ENCODE assay signal across 26 cellular contexts in the genomic region with DNA sequence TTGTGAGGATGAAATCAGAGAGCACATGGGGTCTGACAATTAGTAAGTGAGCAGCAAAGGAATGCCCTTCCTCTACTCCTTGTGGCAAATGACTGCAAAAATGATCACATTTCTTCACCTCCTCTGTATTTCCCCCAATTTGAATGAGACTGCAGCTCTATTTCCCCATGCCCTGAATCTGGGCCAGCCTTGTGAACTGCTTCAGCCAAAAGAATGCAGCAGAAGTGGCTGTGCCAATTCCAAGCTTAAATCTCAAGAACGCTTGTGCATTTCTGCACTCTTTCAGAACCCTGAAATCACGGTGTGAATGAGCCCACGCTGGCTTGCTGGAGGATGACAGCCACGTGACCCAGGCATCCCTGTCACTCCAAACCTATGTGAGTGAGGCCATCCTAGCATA. TPM values are rescaled to one million over a fixed set of nuclear protein-coding genes. Genes with fewer than 3 reads are reported as not detected.
DNase-seq lines count a peak whose midpoint lies in the region; ATAC-seq and TF ChIP-seq lines count a peak whose summit lies in the region.
"Had no signal": no experiment of that assay in that cellular context is flagged by ENCODE, and none has a peak within 500 bp of the region (broad histone marks: within the 10 kb centered on the region; RNA-seq: fewer than 3 reads in every experiment).

No MANE protein-coding gene starts in this region.

- no peak for TF ChIP-seq CTCF in fibroblast of mammary gland (conservative IDR thresholded peaks at IDR 0.05; ENCODE audit: control insufficient read depth, insufficient read depth, low read depth, low read length)
- TF ChIP-seq CTCF in sigmoid colon (IDR thresholded peaks at IDR 0.05), result no peak

- intact Hi-C loops in sigmoid colon (cut with DNase I), result no loop called here

- no peak overlapping the region for H3K4me3 Mint-ChIP-seq in activated T-cell treated with anti-CD3 and anti-CD28 coated beads, Interleukin-2, amount 50 U/mL, for 24 hours
- H3K4me3 Mint-ChIP-seq in T-helper 17 cell, result no peak overlapping the region
- H3K4me3 Mint-ChIP-seq in stimulated activated effector memory CD8-positive, alpha-beta T cell treated with anti-CD3 and anti-CD28 coated beads, Interleukin-12 subunit alpha, Interleukin-12 subunit beta, amount 100 ng/mL, for 72 hours, result no peak overlapping the region
- H3K4me3 Mint-ChIP-seq: dendritic cell treated with granulocyte-macrophage colony-stimulating factor and Interleukin-4, amounts not matched to agents 40 ng/mL and 50 ng/mL, for 4 days; natural killer cell treated with Interleukin-12 subunit alpha and Interleukin-12 subunit beta and Interleukin-15 and Interleukin-18, amount 100 ng/mL, for 72 hours had no signal

- H3K36me3 Mint-ChIP-seq in activated T-cell treated with anti-CD3 and anti-CD28 coated beads, Interleukin-2, amount 50 U/mL, for 24 hours (ENCODE audit: low read depth), result peaks cover 99% of the 10 kb centered on the region
- peaks cover 17% of the 10 kb centered on the region for H3K36me3 Mint-ChIP-seq in T-helper 17 cell (ENCODE audit: low read depth)
- peaks cover 100% of the 10 kb centered on the region for H3K36me3 Mint-ChIP-seq in stimulated activated effector memory CD8-positive, alpha-beta T cell treated with anti-CD3 and anti-CD28 coated beads, Interleukin-12 subunit alpha, Interleukin-12 subunit beta, amount 100 ng/mL, for 72 hours

- H3K9me3 ChIP-seq in T-helper 17 cell (ENCODE audit: control insufficient read depth, low read length, poor library complexity, severe bottlenecking) (no peaks in the 10 kb centered on the region), sigmoid colon (no peaks in the 10 kb centered on the region)
- H3K9me3 ChIP-seq: SK-N-SH, tibial nerve had no signal

- no peaks in the 10 kb centered on the region for H3K9me3 Mint-ChIP-seq in activated T-cell treated with anti-CD3 and anti-CD28 coated beads, Interleukin-2, amount 50 U/mL, for 24 hours
- H3K9me3 Mint-ChIP-seq in stimulated activated effector memory CD8-positive, alpha-beta T cell treated with anti-CD3 and anti-CD28 coated beads, Interleukin-12 subunit alpha, Interleukin-12 subunit beta, amount 100 ng/mL, for 72 hours, result no peaks in the 10 kb centered on the region
- H3K9me3 Mint-ChIP-seq: dendritic cell treated with granulocyte-macrophage colony-stimulating factor and Interleukin-4, amounts not matched to agents 40 ng/mL and 50 ng/mL, for 4 days; natural killer cell treated with Interleukin-12 subunit alpha and Interleukin-12 subunit beta and Interleukin-15 and Interleukin-18, amount 100 ng/mL, for 72 hours had no signal

- no peak overlapping the region for H3K27ac ChIP-seq in sigmoid colon
- H3K27ac ChIP-seq: 22Rv1, C4-2B had no signal

- H3K4me3 ChIP-seq in fibroblast of mammary gland (ENCODE audit: control insufficient read depth, low read depth, low read length) (no peak overlapping the region), sigmoid colon (no peak overlapping the region)
- H3K4me3 ChIP-seq: tibial nerve had no signal

- peaks cover 80% of the 10 kb centered on the region for H3K4me1 Mint-ChIP-seq in activated T-cell treated with anti-CD3 and anti-CD28 coated beads, Interleukin-2, amount 50 U/mL, for 24 hours (ENCODE audit: low read depth)
- H3K4me1 Mint-ChIP-seq in T-helper 17 cell, result peaks cover 15% of the 10 kb centered on the region
- H3K4me1 Mint-ChIP-seq in stimulated activated effector memory CD8-positive, alpha-beta T cell treated with anti-CD3 and anti-CD28 coated beads, Interleukin-12 subunit alpha, Interleukin-12 subunit beta, amount 100 ng/mL, for 72 hours, result peaks cover 71% of the 10 kb centered on the region

- peaks cover 11 to 82% (median 20%) of the 10 kb centered on the region in 4 donors for H3K36me3 ChIP-seq in sigmoid colon

- TF ChIP-seq EP300 in sigmoid colon (IDR thresholded peaks at IDR 0.05), result no peak

- H3K27me3 ChIP-seq in sigmoid colon, result no peaks in the 10 kb centered on the region
- H3K27me3 ChIP-seq: tibial nerve had no signal

- peaks cover 0 to 10% (median 3%) of the 10 kb centered on the region in 4 donors for H3K4me1 ChIP-seq in sigmoid colon

- DNase-seq in activated T-cell treated with anti-CD3 and anti-CD28 coated beads, Interleukin-2, amount 50 U/mL, for 24 hours, result no peak
- DNase-seq in activated T-cell treated with anti-CD3 and anti-CD28 coated beads, Interleukin-2, amount 50 U/mL, for 1 hour, result no peak
- DNase-seq in T-helper 17 cell (no peak), fibroblast of mammary gland (ENCODE audit: low read depth) (peak; percentile 70), sigmoid colon (peak; percentile 70)
- no peak for DNase-seq in stimulated activated effector memory CD8-positive, alpha-beta T cell treated with anti-CD3 and anti-CD28 coated beads, Interleukin-12 subunit alpha, Interleukin-12 subunit beta, amount 100 ng/mL, for 72 hours (ENCODE audit: low spot score in 2 of 2)
- DNase-seq: activated CD4-positive, alpha-beta T cell treated with anti-CD3 and anti-CD28 coated beads for 4 hours; activated gamma-delta T cell treated with Interleukin-2 at 50 U/mL for 16 hours; DMS153; NCI-H146; SK-N-SH; stimulated activated CD8-positive, alpha-beta memory T cell treated with anti-CD3 and anti-CD28 coated beads, Interleukin-4, amount 100 ng/mL, for 48 hours had no signal

- no peaks in the 10 kb centered on the region for H3K27me3 Mint-ChIP-seq in activated T-cell treated with anti-CD3 and anti-CD28 coated beads, Interleukin-2, amount 50 U/mL, for 24 hours
- no peaks in the 10 kb centered on the region for H3K27me3 Mint-ChIP-seq in T-helper 17 cell
- H3K27me3 Mint-ChIP-seq: dendritic cell treated with granulocyte-macrophage colony-stimulating factor and Interleukin-4, amounts not matched to agents 40 ng/mL and 50 ng/mL, for 4 days; natural killer cell treated with Interleukin-12 subunit alpha and Interleukin-12 subunit beta and Interleukin-15 and Interleukin-18, amount 100 ng/mL, for 72 hours had no signal

- ATAC-seq in T-helper 17 cell (no peak), HG03520 (IDR thresholded peaks at IDR 0.05; ENCODE audit: unreplicated experiment) (no peak), GM21717 (IDR thresholded peaks at IDR 0.05; ENCODE audit: unreplicated experiment) (no peak)
- ATAC-seq in stimulated activated effector memory CD8-positive, alpha-beta T cell treated with anti-CD3 and anti-CD28 coated beads, Interleukin-12 subunit alpha, Interleukin-12 subunit beta, amount 100 ng/mL, for 72 hours, result no peak
- ATAC-seq: HepG2; natural killer cell treated with Interleukin-12 subunit alpha and Interleukin-12 subunit beta and Interleukin-15 and Interleukin-18, amount 100 ng/mL, for 72 hours; Panc1 had no signal

- H3K27ac Mint-ChIP-seq in activated T-cell treated with anti-CD3 and anti-CD28 coated beads, Interleukin-2, amount 50 U/mL, for 24 hours, result peak overlapping the region; percentile 71
- peak overlapping the region; percentile 24 for H3K27ac Mint-ChIP-seq in T-helper 17 cell
- no peak overlapping the region for H3K27ac Mint-ChIP-seq in stimulated activated effector memory CD8-positive, alpha-beta T cell treated with anti-CD3 and anti-CD28 coated beads, Interleukin-12 subunit alpha, Interleukin-12 subunit beta, amount 100 ng/mL, for 72 hours
- H3K27ac Mint-ChIP-seq: dendritic cell treated with granulocyte-macrophage colony-stimulating factor and Interleukin-4, amounts not matched to agents 40 ng/mL and 50 ng/mL, for 4 days had no signal

- no peak for TF ChIP-seq POLR2A in sigmoid colon (IDR thresholded peaks at IDR 0.05)

- WGBS in sigmoid colon, 2 donors, result 82 to 86% methylated on average over 4 of the region's 4 CpGs

RNA-seq across cellular contexts. Expression of a gene that starts 9.9 kb away (rescaled TPM):
- total RNA-seq in T-helper 17 cell, result 10 to 100 TPM; 12.1 to 13.8 TPM
- total RNA-seq in sigmoid colon, result 10 to 100 TPM; 25.2 to 43.9 (median 31.9) TPM
- polyA plus RNA-seq in sigmoid colon, result 10 to 100 TPM; 11.3 to 16.9 (median 12.6) TPM
- total RNA-seq: HepG2 had no signal

RNA-seq across cellular contexts. Expression of a gene that starts 26.6 kb away (rescaled TPM):
- total RNA-seq in T-helper 17 cell (under 1 TPM; 0.55 to 0.92 TPM), sigmoid colon (not detected)
- polyA plus RNA-seq in sigmoid colon, result not detected
- total RNA-seq: epithelial cell of proximal tubule, H4, HepG2, MCF 10A had no signal
- polyA plus RNA-seq: HepG2, SK-N-SH had no signal

RNA-seq across cellular contexts. Expression of a gene that starts 36.1 kb away (rescaled TPM):
- total RNA-seq in T-helper 17 cell (not detected), sigmoid colon (not detected)
- not detected for polyA plus RNA-seq in sigmoid colon
- total RNA-seq: epithelial cell of proximal tubule; H4; HepG2; MCF 10A; mesenteric fat pad; natural killer cell treated with Interleukin-12 subunit alpha and Interleukin-12 subunit beta and Interleukin-15 and Interleukin-18, amount 100 ng/mL, for 72 hours; posterior vena cava; tibial nerve had no signal
- polyA plus RNA-seq: HepG2, SK-N-SH had no signal

RNA-seq across cellular contexts. Expression of a gene that starts 43.3 kb away (rescaled TPM):
- under 1 TPM in 1 of 2 donors, not detected in 1; 0.23 TPM for total RNA-seq in T-helper 17 cell
- total RNA-seq in sigmoid colon, result under 1 TPM in 2 of 4 donors, not detected in 2; 0.41 to 0.66 TPM
- under 1 TPM in 2 of 3 donors, not detected in 1; 0.60 to 0.63 TPM for polyA plus RNA-seq in sigmoid colon
- total RNA-seq: natural killer cell treated with Interleukin-12 subunit alpha and Interleukin-12 subunit beta and Interleukin-15 and Interleukin-18, amount 100 ng/mL, for 72 hours had no signal

Comparison
In these comparisons a context has a peak if more than half of its experiments do, and no peak if none do; other contexts are left out.
1. DNase-seq: peak in fibroblast of mammary gland (single experiment) and sigmoid colon (single experiment); none in activated T-cell treated with anti-CD3 and anti-CD28 coated beads, Interleukin-2, amount 50 U/mL, for 24 hours (single experiment), activated T-cell treated with anti-CD3 and anti-CD28 coated beads, Interleukin-2, amount 50 U/mL, for 1 hour (single experiment), T-helper 17 cell (0 of 3) and stimulated activated effector memory CD8-positive, alpha-beta T cell treated with anti-CD3 and anti-CD28 coated beads, Interleukin-12 subunit alpha, Interleukin-12 subunit beta, amount 100 ng/mL, for 72 hours (0 of 2).